25 cellular contexts compared by ENCODE assay signal in the genomic region with DNA sequence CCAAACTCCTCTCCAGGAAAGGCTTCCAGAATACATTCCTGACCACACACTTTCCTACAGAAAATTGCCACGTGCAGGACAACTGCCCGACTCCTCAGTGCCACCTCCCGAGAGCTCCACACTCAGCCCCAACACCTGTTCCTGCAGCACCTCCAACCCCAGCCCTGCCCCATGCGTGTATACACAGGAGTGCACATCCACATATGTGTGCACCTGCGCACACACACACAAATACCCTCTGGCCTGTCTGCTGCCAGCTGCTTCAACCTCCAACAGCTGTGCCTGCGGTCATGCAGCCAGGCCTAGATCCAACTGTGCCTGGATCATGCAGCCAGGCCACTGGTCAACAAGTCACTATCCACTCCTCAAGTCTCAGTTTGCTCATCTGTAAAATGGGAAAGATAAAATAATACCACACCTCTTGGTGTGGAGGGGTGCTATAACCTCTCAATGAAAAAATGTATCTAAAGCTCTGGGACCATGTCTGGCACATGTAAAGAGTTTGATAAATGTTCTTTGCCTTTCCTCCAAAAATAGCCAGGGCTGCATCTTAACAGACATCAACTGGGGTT.
DNase-seq lines count a peak whose midpoint lies in the region; ATAC-seq and TF ChIP-seq lines count a peak whose summit lies in the region.
"Had no signal": no experiment of that assay in that cellular context is flagged by ENCODE, and none has a peak within 500 bp of the region (broad histone marks: within the 10 kb centered on the region; RNA-seq: fewer than 3 reads in every experiment).

No MANE protein-coding gene starts in this region.

- CTCF ChIA-PET in activated B cell treated with CpG ODN at 0.5 μM for 24 hours (lab: Charles Lee): no interaction called here

- POLR2A ChIA-PET in activated B cell treated with CpG ODN at 0.5 μM for 24 hours (lab: Charles Lee): interaction anchor here (1.2 kb wide), 1 partner anchor 9 kb away, joined by 5 read pairs; no protein-coding TSS in a partner anchor

- peak overlapping the region; percentile 11 for H3K27ac Mint-ChIP-seq in T-helper 1 cell treated with Interleukin-12 subunit alpha and Interleukin-12 subunit beta and Interleukin-4 antibody, amounts not matched to agents 30 μg/mL and 1 μg/mL, for 36 hours
- H3K27ac Mint-ChIP-seq in CD14-positive monocyte (peak overlapping the region in 4 of 7 donors; percentile 21 to 76 (median 51)), activated B cell treated with CpG ODN at 0.5 μM for 24 hours (peak overlapping the region; percentile 39)
- H3K27ac Mint-ChIP-seq: activated naive CD4-positive, alpha-beta T cell treated with anti-CD3 and anti-CD28 coated beads, Interleukin-2, amount 50 U/mL, for 24 hours; HFFc6; IgD-negative memory B cell; mesothelial cell of epicardium; stimulated activated naive CD8-positive, alpha-beta T cell treated with anti-CD3 and anti-CD28 coated beads, Interleukin-15, Interleukin-2, amounts not matched to agents 100 ng/mL and 50 ng/mL, for 24 hours had no signal

- peaks cover 14% of the 10 kb centered on the region for H3K4me1 Mint-ChIP-seq in T-helper 1 cell treated with Interleukin-12 subunit alpha and Interleukin-12 subunit beta and Interleukin-4 antibody, amounts not matched to agents 30 μg/mL and 1 μg/mL, for 36 hours (ENCODE audit: low read depth)
- peaks cover 60% of the 10 kb centered on the region for H3K4me1 Mint-ChIP-seq in CD14-positive monocyte
- peaks cover 31% of the 10 kb centered on the region for H3K4me1 Mint-ChIP-seq in activated B cell treated with CpG ODN at 0.5 μM for 24 hours
- H3K4me1 Mint-ChIP-seq: activated naive CD4-positive, alpha-beta T cell treated with anti-CD3 and anti-CD28 coated beads, Interleukin-2, amount 50 U/mL, for 24 hours had no signal

- H3K36me3 Mint-ChIP-seq in T-helper 1 cell treated with Interleukin-12 subunit alpha and Interleukin-12 subunit beta and Interleukin-4 antibody, amounts not matched to agents 30 μg/mL and 1 μg/mL, for 36 hours (ENCODE audit: low read depth): peaks cover 13% of the 10 kb centered on the region
- H3K36me3 Mint-ChIP-seq in CD14-positive monocyte (peaks cover 4 to 9% of the 10 kb centered on the region in 2 donors), activated B cell treated with CpG ODN at 0.5 μM for 24 hours (ENCODE audit: low read depth) (no peaks in the 10 kb centered on the region)
- H3K36me3 Mint-ChIP-seq: IgD-negative memory B cell had no signal

- no peak for TF ChIP-seq CTCF in CD14-positive monocyte (IDR thresholded peaks at IDR 0.05)
- no peak for TF ChIP-seq CTCF in activated B cell treated with CpG ODN at 0.5 μM for 24 hours (IDR thresholded peaks at IDR 0.05)

- peaks cover 29% of the 10 kb centered on the region for H3K9me3 Mint-ChIP-seq in T-helper 1 cell treated with Interleukin-12 subunit alpha and Interleukin-12 subunit beta and Interleukin-4 antibody, amounts not matched to agents 30 μg/mL and 1 μg/mL, for 36 hours
- H3K9me3 Mint-ChIP-seq in CD14-positive monocyte (peaks cover 6 to 17% (median 13%) of the 10 kb centered on the region in 7 donors), activated B cell treated with CpG ODN at 0.5 μM for 24 hours (peaks cover 11% of the 10 kb centered on the region)

- H3K27me3 Mint-ChIP-seq in T-helper 1 cell treated with Interleukin-12 subunit alpha and Interleukin-12 subunit beta and Interleukin-4 antibody, amounts not matched to agents 30 μg/mL and 1 μg/mL, for 36 hours (ENCODE audit: low read depth): no peaks in the 10 kb centered on the region
- H3K27me3 Mint-ChIP-seq in CD14-positive monocyte (ENCODE audit: low read depth in 3 of 3): peaks cover 0 to 1% (median 0%) of the 10 kb centered on the region in 3 donors
- H3K27me3 Mint-ChIP-seq in activated B cell treated with CpG ODN at 0.5 μM for 24 hours: peaks cover 14% of the 10 kb centered on the region
- H3K27me3 Mint-ChIP-seq: activated naive CD4-positive, alpha-beta T cell treated with anti-CD3 and anti-CD28 coated beads, Interleukin-2, amount 50 U/mL, for 24 hours had no signal

- no peak for DNase-seq in T-helper 1 cell
- DNase-seq in CD14-positive monocyte (ENCODE audit: low spot score): no peak
- no peak for DNase-seq in activated B cell treated with CpG ODN at 0.5 μM for 24 hours
- peak; percentile 19 for DNase-seq in posterior vena cava (ENCODE audit: low spot score)
- DNase-seq in T1000 (lab: John Stamatoyannopoulos, UW): no peak
- no peak for DNase-seq in NCI-H1105 treated with DMSO at 0.1 percent for 48 hours (lab: John Stamatoyannopoulos, UW)
- DNase-seq: activated CD4-positive, CD25-positive, alpha-beta regulatory T cell; AML-193; anterior cingulate cortex; DMS153; esophagus squamous epithelium; foreskin melanocyte; heart right ventricle; HFFc6; NCI-H1092; NCI-H1930; NCI-H510A treated with DMSO at 0.1 percent for 48 hours; testis had no signal

- ATAC-seq in activated B cell treated with CpG ODN at 0.5 μM for 24 hours (ENCODE audit: low read depth) (no peak), GM19351 (IDR thresholded peaks at IDR 0.05; ENCODE audit: unreplicated experiment) (no peak)
- ATAC-seq: A549, heart right ventricle had no signal

- no peak overlapping the region for H3K4me3 Mint-ChIP-seq in T-helper 1 cell treated with Interleukin-12 subunit alpha and Interleukin-12 subunit beta and Interleukin-4 antibody, amounts not matched to agents 30 μg/mL and 1 μg/mL, for 36 hours
- H3K4me3 Mint-ChIP-seq in CD14-positive monocyte (peak overlapping the region in 1 of 2 donors; percentile 14), activated B cell treated with CpG ODN at 0.5 μM for 24 hours (no peak overlapping the region)
- H3K4me3 Mint-ChIP-seq: activated naive CD4-positive, alpha-beta T cell treated with anti-CD3 and anti-CD28 coated beads, Interleukin-2, amount 50 U/mL, for 24 hours; HFFc6; IgD-negative memory B cell; mesothelial cell of epicardium; stimulated activated naive CD8-positive, alpha-beta T cell treated with anti-CD3 and anti-CD28 coated beads, Interleukin-15, Interleukin-2, amounts not matched to agents 100 ng/mL and 50 ng/mL, for 24 hours had no signal

- intact Hi-C loops in CD14-positive monocyte (cut with micrococcal nuclease): loop anchor here (5.0 kb wide), 2 partner anchors 47 to 148 kb away; no protein-coding TSS in a partner anchor
- intact Hi-C loops in activated B cell treated with CpG ODN at 0.5 μM for 24 hours (cut with micrococcal nuclease): loop anchor here (5.0 kb wide), 1 partner anchor 153 kb away; a partner anchor contains a TSS
- intact Hi-C loops in posterior vena cava (cut with DNase I): no loop called here

Comparison
In these comparisons a context has a peak if more than half of its experiments do, and no peak if none do; other contexts are left out.
1. intact Hi-C loops: an anchor here in CD14-positive monocyte (5.0 kb wide) and activated B cell treated with CpG ODN at 0.5 μM for 24 hours (5.0 kb wide); none called in posterior vena cava.